Comparison of ENCODE assay signal across 6 cellular contexts in the genomic region with DNA sequence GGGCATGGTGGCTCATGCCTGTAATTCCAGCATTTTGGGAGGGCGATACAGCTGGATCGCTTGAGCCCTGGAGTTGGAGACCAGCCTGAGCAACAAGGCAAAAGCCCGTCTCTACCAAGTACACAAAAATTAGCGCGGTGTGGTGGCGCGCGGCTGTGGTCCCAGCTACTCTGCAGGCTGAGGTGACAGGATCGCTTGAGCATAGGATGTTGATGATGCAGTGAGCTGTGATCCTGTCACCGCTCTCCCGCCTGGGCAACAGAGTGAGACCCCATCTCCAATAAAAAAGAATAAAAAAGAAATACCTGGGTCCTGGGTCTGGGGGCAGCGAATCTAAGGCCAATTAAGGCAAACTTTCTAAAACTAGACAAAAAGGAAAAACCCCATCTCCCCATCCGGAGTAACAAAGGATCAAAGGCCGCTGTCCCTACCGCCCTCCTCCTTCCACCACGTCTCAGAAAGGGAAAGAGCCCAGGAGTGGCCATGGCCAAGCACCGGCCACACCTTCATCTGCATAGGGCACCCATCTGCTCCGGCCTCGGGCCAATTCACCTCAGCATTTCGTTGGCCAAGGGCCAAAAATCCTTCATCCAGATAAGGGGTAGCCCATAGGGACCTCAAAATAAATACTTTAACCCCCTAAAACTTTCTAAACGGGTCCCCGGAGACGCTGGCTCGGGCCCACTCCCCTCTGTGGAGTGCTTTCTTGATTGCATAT. TPM values are rescaled to one million over a fixed set of nuclear protein-coding genes. Genes with fewer than 3 reads are reported as not detected.
DNase-seq lines count a peak whose midpoint lies in the region; ATAC-seq and TF ChIP-seq lines count a peak whose summit lies in the region.

No MANE protein-coding gene starts in this region.

- peaks cover 9% of the 10 kb centered on the region; the same call in 1 of the 2 replicates for H3K4me1 ChIP-seq in Caco-2
- H3K4me1 ChIP-seq in HUES6 (ENCODE audit: control insufficient read depth, insufficient read depth, low read length), result peaks cover 9% of the 10 kb centered on the region; the same call in 1 of the 2 replicates
- peaks cover 0 to 5% of the 10 kb centered on the region in 2 donors for H3K4me1 ChIP-seq in breast epithelium
- H3K4me1 ChIP-seq in naive thymus-derived CD4-positive, alpha-beta T cell (ENCODE audit: control insufficient read depth in 2 of 2, insufficient read depth in 2 of 2, low read length in 2 of 2), result peaks cover 4 to 5% of the 10 kb centered on the region in 2 donors

- no TSS peak for BruUV-seq in Caco-2 (replicated peaks; lab: Mats Ljungman, UMichigan)

- no peak for ATAC-seq in naive thymus-derived CD4-positive, alpha-beta T cell

- POLR2A ChIA-PET in Caco-2 (lab: Charles Lee), result interaction anchor here (0.5 kb wide), 1 partner anchor 601 kb away, joined by 3 read pairs; no protein-coding TSS in a partner anchor
- POLR2A ChIA-PET in naive thymus-derived CD4-positive, alpha-beta T cell (lab: Charles Lee), result interaction anchor here (0.6 to 1.4 kb wide), 2 partner anchors 205 to 299 kb away, joined by 3 read pairs; no protein-coding TSS in a partner anchor

- H3K27ac Mint-ChIP-seq in Caco-2 (ENCODE audit: unreplicated experiment), result peak overlapping the region; percentile 95
- peak overlapping the region in 8 of 9 donors; percentile 66 to 94 (median 93) for H3K27ac Mint-ChIP-seq in naive thymus-derived CD4-positive, alpha-beta T cell

- H3K27ac ChIP-seq in HUES6 (ENCODE audit: low read depth, low read length) (peak overlapping the region; percentile 85; the same call in 1 of the 2 replicates), breast epithelium (peak overlapping the region; percentile 93 to 95)
- H3K27ac ChIP-seq in naive thymus-derived CD4-positive, alpha-beta T cell (ENCODE audit: low read depth, low read length), result peak overlapping the region; percentile 79

- TF ChIP-seq POLR2A in breast epithelium (IDR thresholded peaks at IDR 0.05), result no peak

- H3K9me3 ChIP-seq in Caco-2 (peaks cover 15% of the 10 kb centered on the region), HUES6 (ENCODE audit: control insufficient read depth, insufficient read depth, low read depth, low read length) (no peaks in the 10 kb centered on the region), breast epithelium (no peaks in the 10 kb centered on the region)
- no peaks in the 10 kb centered on the region for H3K9me3 ChIP-seq in naive thymus-derived CD4-positive, alpha-beta T cell (ENCODE audit: control insufficient read depth in 2 of 3, low read length in 3 of 3)

- intact Hi-C loops in Caco-2 (cut with micrococcal nuclease; ENCODE audit: unreplicated experiment) (loop anchor here (2.0 kb wide), 1 partner anchor 26 kb away; a partner anchor contains a TSS), breast epithelium (cut with DNase I; ENCODE audit: low total_unique reads) (no loop called here)
- intact Hi-C loops in naive thymus-derived CD4-positive, alpha-beta T cell (cut with micrococcal nuclease), result loop anchor here (1.0 to 5.0 kb wide), 13 partner anchors 26 to 535 kb away; a partner anchor contains a TSS

- CTCF ChIA-PET in Caco-2 (lab: Charles Lee), result no interaction called here
- CTCF ChIA-PET in naive thymus-derived CD4-positive, alpha-beta T cell (lab: Charles Lee), result no interaction called here

- H3K36me3 ChIP-seq in Caco-2 (ENCODE audit: control insufficient read depth, insufficient read depth, low read length) (no peaks in the 10 kb centered on the region; the same call in 1 of the 2 replicates), HUES6 (ENCODE audit: control insufficient read depth, insufficient read depth, low read length) (peaks cover 26% of the 10 kb centered on the region), breast epithelium (no peaks in the 10 kb centered on the region)
- H3K36me3 ChIP-seq in naive thymus-derived CD4-positive, alpha-beta T cell (ENCODE audit: control insufficient read depth in 2 of 3, insufficient read depth in 3 of 3, low read length in 3 of 3), result peaks cover 0 to 5% (median 0%) of the 10 kb centered on the region in 3 experiments

- TF ChIP-seq CTCF in Caco-2 (IDR thresholded peaks at IDR 0.05; ENCODE audit: insufficient read depth in 1 of 2, low read depth in 1 of 2, low read length in 1 of 2, severe bottlenecking in 1 of 2, unreplicated experiment in 1 of 2), result no peak
- TF ChIP-seq CTCF in breast epithelium (IDR thresholded peaks at IDR 0.05), result no peak

- peak overlapping the region; percentile 87 for H3K4me3 Mint-ChIP-seq in Caco-2 (ENCODE audit: unreplicated experiment)
- peak overlapping the region; percentile 88 to 96 (median 92) for H3K4me3 Mint-ChIP-seq in naive thymus-derived CD4-positive, alpha-beta T cell

- H3K4me3 ChIP-seq in Caco-2 (ENCODE audit: low read depth, low read length), result peak overlapping the region; percentile 73
- H3K4me3 ChIP-seq in HUES6 (ENCODE audit: low read depth, low read length), result peak overlapping the region; percentile 89
- peak overlapping the region; percentile 69 to 84 (median 78) for H3K4me3 ChIP-seq in breast epithelium
- H3K4me3 ChIP-seq in naive thymus-derived CD4-positive, alpha-beta T cell (ENCODE audit: low read length), result peak overlapping the region; percentile 96

- DNase-seq in Caco-2, result peak; percentile 60 to 61
- no peak for DNase-seq in breast epithelium (ENCODE audit: low spot score in 2 of 2)
- peak in 3 of 9 donors; percentile 0 to 4 (median 2) for DNase-seq in naive thymus-derived CD4-positive, alpha-beta T cell
- no peak for DNase-seq in central memory CD4-positive, alpha-beta T cell
- no peak for DNase-seq in activated CD4-positive, alpha-beta T cell treated with anti-CD3 and anti-CD28 coated beads for 4 hours

- peaks cover 7% of the 10 kb centered on the region for H3K4me1 Mint-ChIP-seq in Caco-2 (ENCODE audit: low read depth, unreplicated experiment)
- H3K4me1 Mint-ChIP-seq in naive thymus-derived CD4-positive, alpha-beta T cell, result peaks cover 5 to 33% (median 17%) of the 10 kb centered on the region in 7 donors

- no peaks in the 10 kb centered on the region for H3K9me3 Mint-ChIP-seq in Caco-2 (ENCODE audit: unreplicated experiment)
- H3K9me3 Mint-ChIP-seq in naive thymus-derived CD4-positive, alpha-beta T cell, result peaks cover 0 to 74% (median 13%) of the 10 kb centered on the region in 11 donors

- no peaks in the 10 kb centered on the region for H3K27me3 ChIP-seq in Caco-2 (replicated peaks; ENCODE audit: control insufficient read depth, insufficient read depth, low read length)
- no peaks in the 10 kb centered on the region for H3K27me3 ChIP-seq in HUES6 (ENCODE audit: control insufficient read depth, insufficient read depth, low read length)
- no peaks in the 10 kb centered on the region for H3K27me3 ChIP-seq in breast epithelium
- H3K27me3 ChIP-seq in naive thymus-derived CD4-positive, alpha-beta T cell (ENCODE audit: control insufficient read depth in 2 of 2, insufficient read depth in 2 of 2, low read length in 2 of 2), result no peaks in the 10 kb centered on the region

- H3K9ac ChIP-seq in HUES6 (ENCODE audit: low read length), result peak overlapping the region; percentile 89

- peaks cover 44% of the 10 kb centered on the region for H3K36me3 Mint-ChIP-seq in Caco-2 (ENCODE audit: insufficient read depth, unreplicated experiment)
- peaks cover 14 to 41% (median 38%) of the 10 kb centered on the region in 5 donors for H3K36me3 Mint-ChIP-seq in naive thymus-derived CD4-positive, alpha-beta T cell

- no peaks in the 10 kb centered on the region for H3K27me3 Mint-ChIP-seq in Caco-2 (ENCODE audit: insufficient read depth, unreplicated experiment)
- H3K27me3 Mint-ChIP-seq in naive thymus-derived CD4-positive, alpha-beta T cell, result no peaks in the 10 kb centered on the region

RNA-seq across cellular contexts. Expression of a gene that starts 0.8 kb away (rescaled TPM):
- total RNA-seq in Caco-2 (2022) (14.7 and 15.5 TPM in 2 replicates), breast epithelium (10 to 100 TPM; 15.2 to 22.0 (median 18.4) TPM)
- total RNA-seq in naive thymus-derived CD4-positive, alpha-beta T cell, result 10 to 100 TPM in 3 of 5 experiments, 1 to 10 TPM in 2; 4.5 to 13.4 (median 11.6) TPM
- 1 to 10 TPM; 5.4 to 7.1 TPM for polyA plus RNA-seq in naive thymus-derived CD4-positive, alpha-beta T cell

RNA-seq across cellular contexts. Expression of a gene that starts 26.6 kb away (rescaled TPM):
- 7.3 and 9.0 TPM in 2 replicates for total RNA-seq in Caco-2 (2022)
- total RNA-seq in breast epithelium, result 1 to 10 TPM; 4.5 to 10.0 (median 5.2) TPM
- 1 to 10 TPM; 2.1 to 7.2 (median 6.0) TPM for total RNA-seq in naive thymus-derived CD4-positive, alpha-beta T cell
- polyA plus RNA-seq in naive thymus-derived CD4-positive, alpha-beta T cell, result 1 to 10 TPM; 1.3 to 2.5 TPM

RNA-seq across cellular contexts. Expression of a gene that starts 39.2 kb away (rescaled TPM):
- total RNA-seq in Caco-2 (2022) (29.1 and 35.8 TPM in 2 replicates), breast epithelium (10 to 100 TPM; 14.9 to 38.2 (median 22.6) TPM)
- total RNA-seq in naive thymus-derived CD4-positive, alpha-beta T cell, result 10 to 100 TPM; 10.7 to 26.7 (median 21.7) TPM
- 10 to 100 TPM; 16.0 to 25.4 TPM for polyA plus RNA-seq in naive thymus-derived CD4-positive, alpha-beta T cell

Comparison
In these comparisons a context has a peak if more than half of its experiments do, and no peak if none do; other contexts are left out.
1. DNase-seq: peak in Caco-2 (2 of 2); none in breast epithelium (0 of 2), central memory CD4-positive, alpha-beta T cell (single experiment) and activated CD4-positive, alpha-beta T cell treated with anti-CD3 and anti-CD28 coated beads for 4 hours (0 of 2).
2. Peak in every context shown above with its lines, with median percentiles within 50 percentile points of each other: H3K4me3 ChIP-seq and H3K27ac ChIP-seq.